In genomic region chr1:16450863-16451481, GRCh38 we compare ENCODE assay signal across 1 cellular context.
TF ChIP-seq lines count a peak whose summit lies in the region.

No MANE protein-coding gene starts in this region.

TF ChIP-seq in GM12891, 5 proteins besides CTCF, POLR2A, EP300 and RAD21:
- TF ChIP-seq PAX5 (IDR thresholded peaks at IDR 0.05; ENCODE audit: insufficient read depth, low read length, severe bottlenecking): no peak
- no peak for TF ChIP-seq POU2F2 (IDR thresholded peaks at IDR 0.05; ENCODE audit: low read depth, low read length)
- TF ChIP-seq TAF1 (IDR thresholded peaks at IDR 0.05; ENCODE audit: low read depth, low read length): no peak
- TF ChIP-seq SPI1 (IDR thresholded peaks at IDR 0.05; ENCODE audit: low read depth, low read length): no peak
- no peak for TF ChIP-seq POLR2AphosphoS5 (IDR thresholded peaks at IDR 0.05; ENCODE audit: low read depth, low read length)
